In genomic region chr1:218811497-218811896, GRCh38 we compare ENCODE assay signal across 23 cellular contexts.
DNase-seq lines count a peak whose midpoint lies in the region; ATAC-seq and TF ChIP-seq lines count a peak whose summit lies in the region.
"Had no signal": no experiment of that assay in that cellular context is flagged by ENCODE, and none has a peak within 500 bp of the region (broad histone marks: within the 10 kb centered on the region; RNA-seq: fewer than 3 reads in every experiment).

No MANE protein-coding gene starts in this region.

- H3K27ac ChIP-seq in IMR-90 (ENCODE audit: insufficient read depth, low read length) (no peak overlapping the region), suprapubic skin (peak overlapping the region; percentile 24)
- no peak overlapping the region for H3K27ac ChIP-seq in effector memory CD4-positive, alpha-beta T cell (ENCODE audit: insufficient read depth, low read length, poor library complexity, severe bottlenecking)
- H3K27ac ChIP-seq: KMS-11, PC-9, sigmoid colon had no signal

- in situ Hi-C loops in IMR-90 (cut with MboI; ENCODE audit: low sequenced_read_pairs) = no loop called here

- no peak overlapping the region for H3K56ac ChIP-seq in IMR-90 (ENCODE audit: extremely low read depth, insufficient read depth, low read length)

- H3K79me1 ChIP-seq in IMR-90 (ENCODE audit: low read depth in 1 of 2, low read length in 2 of 2) = no peaks in the 10 kb centered on the region

- H3K4me2 ChIP-seq in IMR-90 (ENCODE audit: low read depth, low read length) = no peak overlapping the region
- H3K4me2 ChIP-seq: KMS-11, PC-9 had no signal

- dilution Hi-C loops in IMR-90 (cut with HindIII; ENCODE audit: low sequenced_read_pairs, unreplicated experiment) = no loop called here

- no peak for TF ChIP-seq EP300 in suprapubic skin (IDR thresholded peaks at IDR 0.05)

- H3K4me1 ChIP-seq in IMR-90 (ENCODE audit: control insufficient read depth, insufficient read depth, low read length) (peaks cover 2% of the 10 kb centered on the region), suprapubic skin (peaks cover 6% of the 10 kb centered on the region)
- H3K4me1 ChIP-seq in effector memory CD4-positive, alpha-beta T cell (ENCODE audit: control insufficient read depth, insufficient read depth, low read length, poor library complexity, severe bottlenecking) = no peaks in the 10 kb centered on the region
- H3K4me1 ChIP-seq: sigmoid colon had no signal

- DNase-seq in IMR-90 (no peak), fibroblast of pulmonary artery (ENCODE audit: low read depth) (peak; percentile 52), myocyte (ENCODE audit: low read depth) (peak; percentile 30), suprapubic skin (ENCODE audit: low spot score in 2 of 2) (no peak), NK-92 (lab: John Stamatoyannopoulos, UW; ENCODE audit: unreplicated experiment) (no peak), NOMO-1 treated with dmso at 0.1 percent for 144 hours (lab: John Stamatoyannopoulos, UW; ENCODE audit: unreplicated experiment) (no peak)
- DNase-seq in effector memory CD4-positive, alpha-beta T cell = no peak
- DNase-seq: activated CD4-positive, alpha-beta T cell treated with anti-CD3 and anti-CD28 coated beads, Interleukin-2, amount 50 U/mL, for 48 hours; activated CD4-positive, CD25-positive, alpha-beta regulatory T cell treated with anti-CD3 and anti-CD28 coated beads, Interleukin-2, amount 50 U/mL, for 72 hours; activated gamma-delta T cell treated with Interleukin-2 at 50 U/mL for 16 hours; activated T-cell treated with anti-CD3 and anti-CD28 coated beads, Interleukin-2, amount 50 U/mL, for 48 hours; CD4-positive, alpha-beta memory T cell; central memory CD4-positive, alpha-beta T cell; hippocampal formation; MM.1S; NCI-H1105 treated with DMSO at 0.1 percent for 48 hours; NCI-H2029; NCI-H524; NK-92 treated with Interleukin-12 subunit alpha and Interleukin-12 subunit beta, amount 100 ng/mL, for 24 hours; PC-9; sigmoid colon had no signal

- no peaks in the 10 kb centered on the region for H4K20me1 ChIP-seq in IMR-90 (ENCODE audit: insufficient read depth, low read length)

- CTCF ChIA-PET in IMR-90 (lab: Yijun Ruan, JAX) = interaction anchor here (1.5 kb wide), 1 partner anchor 13 kb away, joined by 3 read pairs; no protein-coding TSS in a partner anchor

- H3K14ac ChIP-seq in IMR-90 (replicated peaks; ENCODE audit: low read depth, low read length) = no peak overlapping the region; the same call in 1 of the 2 replicates

- H2BK120ac ChIP-seq in IMR-90 (ENCODE audit: low read depth, low read length) = no peak overlapping the region

- H3K9ac ChIP-seq in IMR-90 (ENCODE audit: low read depth, low read length) = no peak overlapping the region
- H3K9ac ChIP-seq: KMS-11 had no signal

- H3K18ac ChIP-seq in IMR-90 (ENCODE audit: low read depth, low read length) = peak overlapping the region; percentile 50

- H4K91ac ChIP-seq in IMR-90 (ENCODE audit: insufficient read depth, low read depth, low read length) = no peak overlapping the region

- no peak overlapping the region for H2AK9ac ChIP-seq in IMR-90 (replicated peaks; ENCODE audit: low read depth, low read length, poor library complexity)

- no peak overlapping the region for H4K8ac ChIP-seq in IMR-90 (ENCODE audit: low read depth in 2 of 2, low read length in 2 of 2)

- intact Hi-C loops in IMR-90 (cut with micrococcal nuclease) = no loop called here

- TF ChIP-seq POLR2A in IMR-90 (IDR thresholded peaks at IDR 0.05; ENCODE audit: low read depth, low read length) = no peak
- TF ChIP-seq POLR2A in suprapubic skin (IDR thresholded peaks at IDR 0.05) = no peak

- no peak for TF ChIP-seq RAD21 in IMR-90 (IDR thresholded peaks at IDR 0.05; ENCODE audit: low read length)

- no peak overlapping the region for H2AK5ac ChIP-seq in IMR-90 (ENCODE audit: low read depth, low read length)

- H3K36me3 ChIP-seq in IMR-90 (ENCODE audit: control insufficient read depth, insufficient read depth, low read length) (no peaks in the 10 kb centered on the region), suprapubic skin (no peaks in the 10 kb centered on the region)
- H3K36me3 ChIP-seq in effector memory CD4-positive, alpha-beta T cell (ENCODE audit: control insufficient read depth, insufficient read depth, low read length) = no peaks in the 10 kb centered on the region
- H3K36me3 ChIP-seq: sigmoid colon had no signal

- H3K9me3 ChIP-seq in IMR-90 (ENCODE audit: control insufficient read depth, insufficient read depth, low read length) = no peaks in the 10 kb centered on the region
- no peaks in the 10 kb centered on the region for H3K9me3 ChIP-seq in suprapubic skin
- H3K9me3 ChIP-seq in effector memory CD4-positive, alpha-beta T cell (ENCODE audit: control insufficient read depth, low read length) = no peaks in the 10 kb centered on the region
- H3K9me3 ChIP-seq: sigmoid colon had no signal

- no peak overlapping the region for H2BK15ac ChIP-seq in IMR-90 (ENCODE audit: low read depth, low read length)

- H3K4me3 ChIP-seq in IMR-90 (ENCODE audit: insufficient read depth, low read depth, low read length) = no peak overlapping the region
- no peak overlapping the region for H3K4me3 ChIP-seq in fibroblast of pulmonary artery (replicated peaks; ENCODE audit: low read depth, low read length)
- H3K4me3 ChIP-seq in suprapubic skin = no peak overlapping the region
- H3K4me3 ChIP-seq in effector memory CD4-positive, alpha-beta T cell (ENCODE audit: insufficient read depth, low read depth, low read length, poor library complexity, severe bottlenecking) = no peak overlapping the region
- H3K4me3 ChIP-seq: PC-9, sigmoid colon had no signal

- no CpG with 5 or more reads among the region's 1 CpG for WGBS in IMR-90 (ENCODE audit: extremely low coverage in 2 of 2, insufficient read length in 1 of 2), 2 experiments
- WGBS in suprapubic skin = 40% methylated on average over 1 of the region's 1 CpG

- H2BK20ac ChIP-seq in IMR-90 (ENCODE audit: low read depth, low read length) = no peak overlapping the region

- no peak for ATAC-seq in IMR-90 (ENCODE audit: low read depth)
- ATAC-seq: stimulated activated effector memory CD8-positive, alpha-beta T cell treated with anti-CD3 and anti-CD28 coated beads, Interleukin-12 subunit alpha, Interleukin-12 subunit beta, amount 100 ng/mL, for 72 hours had no signal

- H3K9me1 ChIP-seq in IMR-90 (ENCODE audit: insufficient read depth, low read length) = no peaks in the 10 kb centered on the region

- H2AFZ ChIP-seq in IMR-90 (replicated peaks; ENCODE audit: low read length, poor library complexity) = no peak overlapping the region
- H2AFZ ChIP-seq: PC-9 had no signal

- H2BK5ac ChIP-seq in IMR-90 (ENCODE audit: low read depth, low read length, poor library complexity, severe bottlenecking) = no peak overlapping the region

- H3K4ac ChIP-seq in IMR-90 (ENCODE audit: low read depth, low read length) = no peak overlapping the region

- POLR2A ChIA-PET in IMR-90 (lab: Charles Lee; ENCODE audit: unreplicated experiment) = no interaction called here

- no peak overlapping the region for H4K5ac ChIP-seq in IMR-90 (ENCODE audit: low read depth, low read length)

- H3K27me3 ChIP-seq in IMR-90 (ENCODE audit: control insufficient read depth, insufficient read depth, low read length) (no peaks in the 10 kb centered on the region), suprapubic skin (no peaks in the 10 kb centered on the region)
- H3K27me3 ChIP-seq in effector memory CD4-positive, alpha-beta T cell (replicated peaks; ENCODE audit: control insufficient read depth, insufficient read depth, low read length, poor library complexity, severe bottlenecking) = no peaks in the 10 kb centered on the region
- H3K27me3 ChIP-seq: sigmoid colon had no signal

- H3K23ac ChIP-seq in IMR-90 (ENCODE audit: low read depth, low read length) = no peak overlapping the region

- TF ChIP-seq CTCF in IMR-90 (conservative IDR thresholded peaks at IDR 0.05; ENCODE audit: low read depth, low read length) (no peak), fibroblast of pulmonary artery (IDR thresholded peaks at IDR 0.05; ENCODE audit: low read length, missing control alignments) (no peak), suprapubic skin (IDR thresholded peaks at IDR 0.05) (no peak)

- BruUV-seq in IMR-90 (replicated peaks; lab: Mats Ljungman, UMichigan) = no TSS peak

TF ChIP-seq in IMR-90, 13 proteins besides CTCF, POLR2A, EP300 and RAD21:
- TF ChIP-seq MXI1 (IDR thresholded peaks at IDR 0.05; ENCODE audit: borderline replicate concordance, low read depth, low read length) (no peak), ELK1 (IDR thresholded peaks at IDR 0.05; ENCODE audit: borderline replicate concordance, low read depth, low read length) (no peak), NFE2L2 (IDR thresholded peaks at IDR 0.05; ENCODE audit: low read depth, low read length) (no peak), FOS (IDR thresholded peaks at IDR 0.05; ENCODE audit: low read depth, low read length) (no peak), SMC3 (IDR thresholded peaks at IDR 0.05; ENCODE audit: low read depth, low read length) (no peak), RFX5 (IDR thresholded peaks at IDR 0.05; ENCODE audit: low read depth, low read length) (no peak), BHLHE40 (IDR thresholded peaks at IDR 0.05; ENCODE audit: low read depth, low read length) (no peak)

Comparison
In these comparisons a context has a peak if more than half of its experiments do, and no peak if none do; other contexts are left out.
1. DNase-seq: peak in fibroblast of pulmonary artery (single experiment) and myocyte (single experiment); none in IMR-90 (single experiment), suprapubic skin (0 of 2), NK-92 (single experiment), NOMO-1 treated with dmso at 0.1 percent for 144 hours (single experiment) and effector memory CD4-positive, alpha-beta T cell (0 of 3).